ENCODE assay signal across 1 cellular context in the genomic region with DNA sequence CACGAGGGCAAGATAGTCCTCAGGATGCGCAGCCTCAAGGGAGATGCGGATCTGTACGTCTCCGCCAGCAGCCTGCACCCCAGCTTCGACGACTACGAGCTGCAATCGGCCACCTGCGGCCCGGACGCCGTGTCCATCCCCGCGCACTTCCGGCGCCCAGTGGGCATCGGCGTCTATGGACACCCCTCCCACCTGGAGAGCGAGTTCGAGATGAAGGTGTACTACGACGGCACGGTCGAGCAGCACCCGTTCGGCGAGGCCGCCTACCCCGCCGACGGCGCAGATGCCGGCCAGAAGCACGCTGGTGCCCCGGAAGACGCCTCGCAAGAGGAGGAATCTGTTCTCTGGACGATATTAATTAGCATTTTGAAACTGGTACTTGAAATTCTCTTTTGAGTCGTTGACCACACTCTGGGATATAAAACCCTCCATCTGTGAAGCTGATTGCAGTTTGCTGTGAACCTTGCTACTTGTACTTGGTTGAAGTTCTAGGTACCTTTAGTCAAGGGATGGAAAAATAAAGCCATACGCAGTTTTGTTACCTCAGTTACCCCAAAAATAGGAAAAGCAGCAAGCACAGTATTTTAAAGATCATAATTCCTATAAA.
TF ChIP-seq lines count a peak whose summit lies in the region.

No MANE protein-coding gene starts in this region.

TF ChIP-seq in HCT116, 20 proteins besides CTCF, POLR2A, EP300 and RAD21 (continued from another document):
- TF ChIP-seq, protein P1, sequence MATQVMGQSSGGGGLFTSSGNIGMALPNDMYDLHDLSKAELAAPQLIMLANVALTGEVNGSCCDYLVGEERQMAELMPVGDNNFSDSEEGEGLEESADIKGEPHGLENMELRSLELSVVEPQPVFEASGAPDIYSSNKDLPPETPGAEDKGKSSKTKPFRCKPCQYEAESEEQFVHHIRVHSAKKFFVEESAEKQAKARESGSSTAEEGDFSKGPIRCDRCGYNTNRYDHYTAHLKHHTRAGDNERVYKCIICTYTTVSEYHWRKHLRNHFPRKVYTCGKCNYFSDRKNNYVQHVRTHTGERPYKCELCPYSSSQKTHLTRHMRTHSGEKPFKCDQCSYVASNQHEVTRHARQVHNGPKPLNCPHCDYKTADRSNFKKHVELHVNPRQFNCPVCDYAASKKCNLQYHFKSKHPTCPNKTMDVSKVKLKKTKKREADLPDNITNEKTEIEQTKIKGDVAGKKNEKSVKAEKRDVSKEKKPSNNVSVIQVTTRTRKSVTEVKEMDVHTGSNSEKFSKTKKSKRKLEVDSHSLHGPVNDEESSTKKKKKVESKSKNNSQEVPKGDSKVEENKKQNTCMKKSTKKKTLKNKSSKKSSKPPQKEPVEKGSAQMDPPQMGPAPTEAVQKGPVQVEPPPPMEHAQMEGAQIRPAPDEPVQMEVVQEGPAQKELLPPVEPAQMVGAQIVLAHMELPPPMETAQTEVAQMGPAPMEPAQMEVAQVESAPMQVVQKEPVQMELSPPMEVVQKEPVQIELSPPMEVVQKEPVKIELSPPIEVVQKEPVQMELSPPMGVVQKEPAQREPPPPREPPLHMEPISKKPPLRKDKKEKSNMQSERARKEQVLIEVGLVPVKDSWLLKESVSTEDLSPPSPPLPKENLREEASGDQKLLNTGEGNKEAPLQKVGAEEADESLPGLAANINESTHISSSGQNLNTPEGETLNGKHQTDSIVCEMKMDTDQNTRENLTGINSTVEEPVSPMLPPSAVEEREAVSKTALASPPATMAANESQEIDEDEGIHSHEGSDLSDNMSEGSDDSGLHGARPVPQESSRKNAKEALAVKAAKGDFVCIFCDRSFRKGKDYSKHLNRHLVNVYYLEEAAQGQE (IDR thresholded peaks at IDR 0.05; ENCODE audit: low read depth), result no peak
- TF ChIP-seq FOSL1 (IDR thresholded peaks at IDR 0.05; ENCODE audit: low read depth) (no peak), SIN3A (IDR thresholded peaks at IDR 0.05; ENCODE audit: low read depth) (peak; percentile 46)
